ENCODE assay signal across 1 cellular context in the genomic region with DNA sequence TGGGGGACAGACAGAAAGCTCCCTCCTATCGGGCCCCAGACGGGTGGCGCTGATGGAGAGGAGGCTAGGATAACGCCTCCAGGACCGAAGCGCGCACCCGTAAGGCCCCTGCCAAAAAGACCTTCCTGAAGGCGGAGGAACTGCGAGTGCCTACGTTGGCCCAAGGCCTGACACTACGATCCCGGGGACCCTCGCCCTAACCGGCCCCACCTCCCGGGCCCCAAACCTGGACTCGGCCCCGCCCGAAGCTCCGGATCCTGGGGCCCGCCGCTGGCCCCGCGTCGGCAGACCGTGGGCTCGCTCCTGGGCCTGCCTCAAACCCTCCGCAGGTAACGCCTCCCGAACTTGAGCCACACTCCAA.
TF ChIP-seq lines count a peak whose summit lies in the region.

No MANE protein-coding gene starts in this region.

TF ChIP-seq in neural cell, 6 proteins besides CTCF, POLR2A, EP300 and RAD21:
- peak; percentile 36 for TF ChIP-seq MXI1 (conservative IDR thresholded peaks at IDR 0.05; ENCODE audit: poor library complexity, severe bottlenecking)
